1 cellular context compared by ENCODE assay signal in genomic region chr18:62935994-62936393, GRCh38.
TF ChIP-seq lines count a peak whose summit lies in the region.

No MANE protein-coding gene starts in this region.

TF ChIP-seq in GM23338, 12 proteins besides CTCF, POLR2A, EP300 and RAD21 (continued from another document):
- TF ChIP-seq, protein P1, sequence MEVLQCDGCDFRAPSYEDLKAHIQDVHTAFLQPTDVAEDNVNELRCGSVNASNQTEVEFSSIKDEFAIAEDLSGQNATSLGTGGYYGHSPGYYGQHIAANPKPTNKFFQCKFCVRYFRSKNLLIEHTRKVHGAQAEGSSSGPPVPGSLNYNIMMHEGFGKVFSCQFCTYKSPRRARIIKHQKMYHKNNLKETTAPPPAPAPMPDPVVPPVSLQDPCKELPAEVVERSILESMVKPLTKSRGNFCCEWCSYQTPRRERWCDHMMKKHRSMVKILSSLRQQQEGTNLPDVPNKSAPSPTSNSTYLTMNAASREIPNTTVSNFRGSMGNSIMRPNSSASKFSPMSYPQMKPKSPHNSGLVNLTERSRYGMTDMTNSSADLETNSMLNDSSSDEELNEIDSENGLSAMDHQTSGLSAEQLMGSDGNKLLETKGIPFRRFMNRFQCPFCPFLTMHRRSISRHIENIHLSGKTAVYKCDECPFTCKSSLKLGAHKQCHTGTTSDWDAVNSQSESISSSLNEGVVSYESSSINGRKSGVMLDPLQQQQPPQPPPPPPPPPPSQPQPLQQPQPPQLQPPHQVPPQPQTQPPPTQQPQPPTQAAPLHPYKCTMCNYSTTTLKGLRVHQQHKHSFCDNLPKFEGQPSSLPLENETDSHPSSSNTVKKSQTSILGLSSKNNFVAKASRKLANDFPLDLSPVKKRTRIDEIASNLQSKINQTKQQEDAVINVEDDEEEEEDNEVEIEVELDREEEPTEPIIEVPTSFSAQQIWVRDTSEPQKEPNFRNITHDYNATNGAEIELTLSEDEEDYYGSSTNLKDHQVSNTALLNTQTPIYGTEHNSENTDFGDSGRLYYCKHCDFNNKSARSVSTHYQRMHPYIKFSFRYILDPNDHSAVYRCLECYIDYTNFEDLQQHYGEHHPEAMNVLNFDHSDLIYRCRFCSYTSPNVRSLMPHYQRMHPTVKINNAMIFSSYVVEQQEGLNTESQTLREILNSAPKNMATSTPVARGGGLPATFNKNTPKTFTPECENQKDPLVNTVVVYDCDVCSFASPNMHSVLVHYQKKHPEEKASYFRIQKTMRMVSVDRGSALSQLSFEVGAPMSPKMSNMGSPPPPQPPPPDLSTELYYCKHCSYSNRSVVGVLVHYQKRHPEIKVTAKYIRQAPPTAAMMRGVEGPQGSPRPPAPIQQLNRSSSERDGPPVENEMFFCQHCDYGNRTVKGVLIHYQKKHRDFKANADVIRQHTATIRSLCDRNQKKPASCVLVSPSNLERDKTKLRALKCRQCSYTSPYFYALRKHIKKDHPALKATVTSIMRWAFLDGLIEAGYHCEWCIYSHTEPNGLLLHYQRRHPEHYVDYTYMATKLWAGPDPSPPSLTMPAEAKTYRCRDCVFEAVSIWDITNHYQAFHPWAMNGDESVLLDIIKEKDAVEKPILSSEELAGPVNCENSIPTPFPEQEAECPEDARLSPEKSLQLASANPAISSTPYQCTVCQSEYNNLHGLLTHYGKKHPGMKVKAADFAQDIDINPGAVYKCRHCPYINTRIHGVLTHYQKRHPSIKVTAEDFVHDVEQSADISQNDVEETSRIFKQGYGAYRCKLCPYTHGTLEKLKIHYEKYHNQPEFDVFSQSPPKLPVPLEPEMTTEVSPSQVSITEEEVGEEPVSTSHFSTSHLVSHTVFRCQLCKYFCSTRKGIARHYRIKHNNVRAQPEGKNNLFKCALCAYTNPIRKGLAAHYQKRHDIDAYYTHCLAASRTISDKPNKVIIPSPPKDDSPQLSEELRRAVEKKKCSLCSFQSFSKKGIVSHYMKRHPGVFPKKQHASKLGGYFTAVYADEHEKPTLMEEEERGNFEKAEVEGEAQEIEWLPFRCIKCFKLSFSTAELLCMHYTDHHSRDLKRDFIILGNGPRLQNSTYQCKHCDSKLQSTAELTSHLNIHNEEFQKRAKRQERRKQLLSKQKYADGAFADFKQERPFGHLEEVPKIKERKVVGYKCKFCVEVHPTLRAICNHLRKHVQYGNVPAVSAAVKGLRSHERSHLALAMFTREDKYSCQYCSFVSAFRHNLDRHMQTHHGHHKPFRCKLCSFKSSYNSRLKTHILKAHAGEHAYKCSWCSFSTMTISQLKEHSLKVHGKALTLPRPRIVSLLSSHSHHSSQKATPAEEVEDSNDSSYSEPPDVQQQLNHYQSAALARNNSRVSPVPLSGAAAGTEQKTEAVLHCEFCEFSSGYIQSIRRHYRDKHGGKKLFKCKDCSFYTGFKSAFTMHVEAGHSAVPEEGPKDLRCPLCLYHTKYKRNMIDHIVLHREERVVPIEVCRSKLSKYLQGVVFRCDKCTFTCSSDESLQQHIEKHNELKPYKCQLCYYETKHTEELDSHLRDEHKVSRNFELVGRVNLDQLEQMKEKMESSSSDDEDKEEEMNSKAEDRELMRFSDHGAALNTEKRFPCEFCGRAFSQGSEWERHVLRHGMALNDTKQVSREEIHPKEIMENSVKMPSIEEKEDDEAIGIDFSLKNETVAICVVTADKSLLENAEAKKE (CRISPR knock-in tag; IDR thresholded peaks at IDR 0.05), result no peak
- TF ChIP-seq ZNF331 (CRISPR knock-in tag; IDR thresholded peaks at IDR 0.05; ENCODE audit: low read depth), result no peak
- no peak for TF ChIP-seq ZNF114 (CRISPR knock-in tag; IDR thresholded peaks at IDR 0.05)
